ENCODE assay signal across 1 cellular context in the genomic region with DNA sequence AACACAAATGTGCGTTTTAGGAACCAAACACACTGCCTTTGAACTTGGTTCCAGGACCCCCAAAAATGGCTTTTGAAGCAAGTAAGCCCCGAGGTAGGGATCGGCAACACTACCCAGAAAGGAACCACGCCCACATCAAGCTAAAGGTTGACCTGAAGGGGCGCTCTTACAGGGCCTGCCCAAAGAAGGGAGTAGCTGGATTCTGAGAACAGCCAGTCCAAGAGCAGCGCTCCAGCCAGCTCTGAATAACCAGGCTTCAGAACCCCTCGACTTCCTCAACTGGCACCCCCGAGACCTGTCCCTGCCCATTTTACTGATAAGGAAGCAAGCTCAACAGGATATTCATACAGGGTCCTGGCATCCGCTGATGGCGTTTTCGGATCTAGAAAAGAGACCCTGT.
TF ChIP-seq lines count a peak whose summit lies in the region.

No MANE protein-coding gene starts in this region.

TF ChIP-seq in HepG2, 621 proteins besides CTCF, POLR2A, EP300 and RAD21:
- no peak for TF ChIP-seq MAFK (conservative IDR thresholded peaks at IDR 0.05 in 1 of 2, IDR thresholded peaks at IDR 0.05 in 1 of 2; ENCODE audit: low read length in 2 of 2)
- no peak for TF ChIP-seq SMARCE1 (IDR thresholded peaks at IDR 0.05; ENCODE audit: borderline replicate concordance)
- no peak for TF ChIP-seq NR2F1 (CRISPR knock-in tag; IDR thresholded peaks at IDR 0.05)
